In the genomic region with DNA sequence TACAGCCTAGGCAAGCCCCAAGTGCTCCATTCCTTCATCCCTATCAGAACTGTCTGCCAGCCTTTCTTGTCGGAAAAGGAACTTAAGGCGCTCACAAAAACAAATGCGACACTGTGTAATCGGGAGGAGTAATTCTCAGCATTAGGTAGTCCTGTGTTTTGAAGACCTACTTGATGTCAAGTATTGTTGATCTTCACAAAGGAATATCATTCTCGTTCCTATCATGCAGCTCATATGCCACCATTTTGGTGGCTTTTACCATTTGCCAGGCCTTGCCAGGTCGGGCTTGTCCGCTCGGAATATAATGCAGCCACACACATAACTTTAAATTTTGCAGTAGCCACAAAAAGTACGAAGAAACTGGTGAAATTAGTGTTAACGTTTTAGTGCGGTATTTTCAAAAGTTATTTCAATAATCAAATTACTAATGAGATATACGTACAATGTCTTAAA, we compare ENCODE assay signal across 8 cellular contexts. TPM values are rescaled to one million over a fixed set of nuclear protein-coding genes. Genes with fewer than 3 reads are reported as not detected.
DNase-seq lines count a peak whose midpoint lies in the region; ATAC-seq, FAIRE-seq and TF ChIP-seq lines count a peak whose summit lies in the region.

No MANE protein-coding gene starts in this region.

- DNase-seq in ACHN (peak; percentile 26), GM18507 (ENCODE audit: extremely low spot score, insufficient read length, low read depth) (no peak), RKO (ENCODE audit: low spot score) (peak; percentile 22), pancreas (peak in 1 of 6 donors; percentile 22)

- no peak for TF ChIP-seq CTCF in pancreas (IDR thresholded peaks at IDR 0.05)

- WGBS in esophagus, 2 donors, result 40 to 41% methylated on average over 12 of the region's 12 CpGs
- WGBS in pancreas, 2 donors, result 35 to 40% methylated on average over 12 of the region's 12 CpGs

- peak overlapping the region; percentile 97 to 99 for H3K27ac ChIP-seq in esophagus (ENCODE audit: low read depth in 2 of 2, low read length in 1 of 2)
- H3K27ac ChIP-seq in pancreas, result peak overlapping the region; percentile 98 to 99 (median 99)

- ATAC-seq in pancreas (peak in 1 of 4 donors; percentile 7), HG03432 (IDR thresholded peaks at IDR 0.05; ENCODE audit: unreplicated experiment) (no peak), GM19395 (IDR thresholded peaks at IDR 0.05; ENCODE audit: unreplicated experiment) (no peak), GM19452 (IDR thresholded peaks at IDR 0.05; ENCODE audit: unreplicated experiment) (no peak)

- no peaks in the 10 kb centered on the region for H3K9me3 ChIP-seq in esophagus (ENCODE audit: control insufficient read depth in 2 of 2, insufficient read depth in 1 of 2, low read depth in 1 of 2, low read length in 1 of 2)
- H3K9me3 ChIP-seq in pancreas, result no peaks in the 10 kb centered on the region

- H3K4me3 ChIP-seq in esophagus (ENCODE audit: low read depth in 1 of 2, low read length in 2 of 2), result peak overlapping the region; percentile 95 to 99
- H3K4me3 ChIP-seq in pancreas, result peak overlapping the region; percentile 94 to 97 (median 96)

- H3K4me1 ChIP-seq in esophagus (ENCODE audit: control insufficient read depth in 2 of 2, insufficient read depth in 2 of 2, low read length in 1 of 2) (peaks cover 0 to 3% of the 10 kb centered on the region in 2 donors), pancreas (peaks cover 0 to 18% (median 9%) of the 10 kb centered on the region in 3 donors)

- intact Hi-C loops in pancreas (cut with DNase I), result no loop called here

- in situ Hi-C loops in ACHN (cut with HindIII; ENCODE audit: low pct_ligation_motif_present, low pct_unique_long_range_greater_than_20kb, low sequenced_read_pairs), result no loop called here

- H3K36me3 ChIP-seq in esophagus (ENCODE audit: control insufficient read depth in 2 of 2, insufficient read depth in 2 of 2, low read length in 1 of 2) (peaks cover 0 to 6% of the 10 kb centered on the region in 2 donors), pancreas (no peaks in the 10 kb centered on the region)

- FAIRE-seq in GM18507 (lab: Jason Lieb, UNC) (peak; percentile 42), pancreas (lab: Jason Lieb, UNC) (no peak)

- H3K27me3 ChIP-seq in esophagus (ENCODE audit: control insufficient read depth in 1 of 2, insufficient read depth in 2 of 2, low read length in 2 of 2) (no peaks in the 10 kb centered on the region), pancreas (no peaks in the 10 kb centered on the region)

RNA-seq across cellular contexts. Expression of a gene that starts 0.9 kb away (rescaled TPM):
- polyA plus RNA-seq in esophagus (10 to 100 TPM; 36.8 to 57.8 TPM), pancreas (10 to 100 TPM; 34.7 to 45.7 TPM)
- total RNA-seq in pancreas, result 10 to 100 TPM; 26.2 to 48.4 (median 33.0) TPM
